3 cellular contexts compared by ENCODE assay signal in genomic region chr1:145123062-145123395, GRCh38. TPM values are rescaled to one million over a fixed set of nuclear protein-coding genes. Genes with fewer than 3 reads are reported as not detected.
"Had no signal": no experiment of that assay in that cellular context is flagged by ENCODE, and none has a peak within 500 bp of the region (broad histone marks: within the 10 kb centered on the region; RNA-seq: fewer than 3 reads in every experiment).

No MANE protein-coding gene starts in this region.

RNA-seq across cellular contexts. Expression of gene FAM72D, which starts 27.3 kb away (rescaled TPM):
- total RNA-seq: psoas muscle, thoracic aorta had no signal
- polyA plus RNA-seq: naive thymus-derived CD8-positive, alpha-beta T cell had no signal
